15 cellular contexts compared by ENCODE assay signal in the genomic region with DNA sequence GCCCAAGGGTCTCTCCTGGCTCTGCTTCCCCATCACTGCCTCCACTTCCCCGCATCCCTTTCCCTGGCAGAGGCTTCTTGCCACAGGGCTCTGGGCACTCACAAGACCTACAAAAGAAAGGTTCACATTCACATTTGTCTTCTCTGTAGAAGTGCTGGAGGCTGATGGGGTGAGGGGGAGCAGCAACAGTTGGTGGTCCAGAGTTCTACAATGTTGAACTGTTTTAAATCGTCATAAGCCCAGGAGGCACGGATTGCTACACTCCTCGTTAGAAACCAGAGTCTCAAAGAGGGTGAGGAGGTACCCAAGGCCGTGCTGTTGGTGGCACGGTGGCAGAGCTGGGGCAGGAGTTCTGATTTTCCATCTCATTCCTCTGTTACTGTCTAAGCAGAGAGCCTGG. TPM values are rescaled to one million over a fixed set of nuclear protein-coding genes. Genes with fewer than 3 reads are reported as not detected.
DNase-seq lines count a peak whose midpoint lies in the region; ATAC-seq and TF ChIP-seq lines count a peak whose summit lies in the region.
"Had no signal": no experiment of that assay in that cellular context is flagged by ENCODE, and none has a peak within 500 bp of the region (broad histone marks: within the 10 kb centered on the region; RNA-seq: fewer than 3 reads in every experiment).

No MANE protein-coding gene starts in this region.

- no peak for TF ChIP-seq POLR2A in prostate gland (IDR thresholded peaks at IDR 0.05)

- no peak overlapping the region for H4K91ac ChIP-seq in mesenchymal stem cell (ENCODE audit: low read length)

- ATAC-seq in GM23338: no peak
- no peak for ATAC-seq in T-helper 17 cell

- no peak overlapping the region for H3K23ac ChIP-seq in mesenchymal stem cell (ENCODE audit: low read length in 2 of 2)

- peaks cover 56% of the 10 kb centered on the region for H3K27me3 Mint-ChIP-seq in GM23338 (ENCODE audit: insufficient read depth, low read depth, poor library complexity)
- H3K27me3 Mint-ChIP-seq in T-helper 17 cell: peaks cover 31% of the 10 kb centered on the region

- H3K27ac ChIP-seq in GM23338 (ENCODE audit: low read depth): no peak overlapping the region
- peak overlapping the region; percentile 28 for H3K27ac ChIP-seq in KOPT-K1 (ENCODE audit: low read depth, low read length, poor library complexity, severe bottlenecking)
- H3K27ac ChIP-seq in mesenchymal stem cell (ENCODE audit: low read length, poor library complexity, severe bottlenecking): no peak overlapping the region
- no peak overlapping the region for H3K27ac ChIP-seq in prostate gland
- H3K27ac ChIP-seq: C4-2B, SJSA1 had no signal

- H2BK5ac ChIP-seq in mesenchymal stem cell (ENCODE audit: low read depth, low read length, poor library complexity, severe bottlenecking): no peak overlapping the region

- H2BK12ac ChIP-seq in mesenchymal stem cell (ENCODE audit: low read length in 2 of 2): peak overlapping the region in 1 of 2 experiments; percentile 15

- H3K4ac ChIP-seq in mesenchymal stem cell (ENCODE audit: low read depth in 1 of 2, low read length in 2 of 2): no peak overlapping the region

- H3K18ac ChIP-seq in mesenchymal stem cell (ENCODE audit: low read depth in 1 of 2, low read length in 2 of 2): no peak overlapping the region

- 0 out of 2 replicates have a peak, but pooled peaks cover 3% of the 10 kb centered on the region for H4K20me1 ChIP-seq in GM23338 (replicated peaks; ENCODE audit: insufficient read depth)

- peak overlapping the region; percentile 26 for H2BK15ac ChIP-seq in mesenchymal stem cell (ENCODE audit: low read depth, poor library complexity, severe bottlenecking)

- no peak overlapping the region for H3K9ac ChIP-seq in mesenchymal stem cell (ENCODE audit: low read length)

- H3K27ac Mint-ChIP-seq in GM23338: no peak overlapping the region
- peak overlapping the region; percentile 67 for H3K27ac Mint-ChIP-seq in T-helper 17 cell

- H3K27me3 ChIP-seq in GM23338 (ENCODE audit: insufficient read depth) (peaks cover 79% of the 10 kb centered on the region), mesenchymal stem cell (ENCODE audit: control insufficient read depth in 1 of 2, insufficient read depth in 1 of 2, low read length in 2 of 2) (peaks cover 31 to 39% of the 10 kb centered on the region in 2 experiments), prostate gland (replicated peaks; ENCODE audit: insufficient read depth) (no peaks in the 10 kb centered on the region)
- H3K27me3 ChIP-seq: SJSA1 had no signal

- no peaks in the 10 kb centered on the region for H3K79me2 ChIP-seq in GM23338 (replicated peaks; ENCODE audit: insufficient read depth)

- no peaks in the 10 kb centered on the region for H3K79me1 ChIP-seq in mesenchymal stem cell (replicated peaks; ENCODE audit: low read length, poor library complexity, severe bottlenecking)

- no peak overlapping the region for H4K8ac ChIP-seq in mesenchymal stem cell (ENCODE audit: low read length)

- DNase-seq in GM23338 (ENCODE audit: low spot score) (no peak), T-helper 17 cell (no peak), mesenchymal stem cell (no peak), NCI-H187 treated with DMSO at 0.1 percent for 48 hours (lab: John Stamatoyannopoulos, UW) (no peak), prostate gland (ENCODE audit: low spot score) (no peak)
- DNase-seq in activated CD8-positive, alpha-beta memory T cell treated with anti-CD3 and anti-CD28 coated beads for 24 hours: no peak
- DNase-seq: ACHN; Karpas-422; NCI-H1105; NCI-H2081 treated with DMSO at 0.1 percent for 48 hours; NCI-H748 treated with DMSO at 0.1 percent for 48 hours; NK-92 treated with Interleukin-12 subunit alpha and Interleukin-12 subunit beta, amount 100 ng/mL, for 24 hours had no signal

- no peak overlapping the region for H3K14ac ChIP-seq in mesenchymal stem cell (ENCODE audit: low read length in 2 of 2)

- no peaks in the 10 kb centered on the region for H3K9me3 ChIP-seq in KOPT-K1 (ENCODE audit: insufficient read depth, low read length, poor library complexity, severe bottlenecking)
- H3K9me3 ChIP-seq in T-helper 17 cell (ENCODE audit: control insufficient read depth, low read length, poor library complexity, severe bottlenecking): no peaks in the 10 kb centered on the region
- no peaks in the 10 kb centered on the region for H3K9me3 ChIP-seq in mesenchymal stem cell (ENCODE audit: control insufficient read depth, low read length)
- H3K9me3 ChIP-seq in prostate gland: no peaks in the 10 kb centered on the region
- H3K9me3 ChIP-seq: SJSA1 had no signal

- H3K4me1 ChIP-seq in GM23338 (ENCODE audit: insufficient read depth) (peaks cover 20% of the 10 kb centered on the region), mesenchymal stem cell (ENCODE audit: control insufficient read depth, insufficient read depth, low read depth, low read length) (peaks cover 9% of the 10 kb centered on the region), prostate gland (replicated peaks) (no peaks in the 10 kb centered on the region)

- TF ChIP-seq CTCF in GM23338 (conservative IDR thresholded peaks at IDR 0.05; ENCODE audit: low read depth in 2 of 2): no peak
- no peak for TF ChIP-seq CTCF in prostate gland (IDR thresholded peaks at IDR 0.05)

- H2AFZ ChIP-seq in GM23338: no peak overlapping the region
- H2AFZ ChIP-seq in mesenchymal stem cell (ENCODE audit: low read depth, low read length): no peak overlapping the region

- H3K4me3 Mint-ChIP-seq in GM23338: no peak overlapping the region
- no peak overlapping the region for H3K4me3 Mint-ChIP-seq in T-helper 17 cell

- no peaks in the 10 kb centered on the region for H3K36me3 ChIP-seq in GM23338 (ENCODE audit: insufficient read depth)
- no peaks in the 10 kb centered on the region for H3K36me3 ChIP-seq in KOPT-K1 (ENCODE audit: insufficient read depth, low read length)
- no peaks in the 10 kb centered on the region for H3K36me3 ChIP-seq in mesenchymal stem cell (ENCODE audit: control insufficient read depth in 1 of 2, insufficient read depth in 2 of 2, low read depth in 1 of 2, low read length in 2 of 2)
- H3K36me3 ChIP-seq in prostate gland: no peaks in the 10 kb centered on the region
- H3K36me3 ChIP-seq: SJSA1 had no signal

- peak overlapping the region; percentile 46 for H3K4me2 ChIP-seq in GM23338
- no peak overlapping the region for H3K4me2 ChIP-seq in mesenchymal stem cell (ENCODE audit: low read length, poor library complexity, severe bottlenecking)

- H2AK5ac ChIP-seq in mesenchymal stem cell (ENCODE audit: low read length, severe bottlenecking): no peak overlapping the region

- H3F3A ChIP-seq in GM23338 (replicated peaks; ENCODE audit: low read depth): no peaks in the 10 kb centered on the region; the same call in 1 of the 2 replicates

- no peaks in the 10 kb centered on the region for H3K9me3 Mint-ChIP-seq in GM23338

- intact Hi-C loops in prostate gland (cut with DNase I): no loop called here

- H3K4me1 Mint-ChIP-seq in GM23338 (peaks cover 40% of the 10 kb centered on the region), T-helper 17 cell (peaks cover 24% of the 10 kb centered on the region)

- H3K36me3 Mint-ChIP-seq in GM23338 (ENCODE audit: low read depth): no peaks in the 10 kb centered on the region
- H3K36me3 Mint-ChIP-seq in T-helper 17 cell (ENCODE audit: low read depth): peaks cover 3% of the 10 kb centered on the region

- H2BK120ac ChIP-seq in mesenchymal stem cell (ENCODE audit: low read depth, low read length): no peak overlapping the region

- H3K9me2 ChIP-seq in GM23338 (ENCODE audit: insufficient read depth): no peaks in the 10 kb centered on the region

- WGBS in mesenchymal stem cell: 72% methylated on average over 3 of the region's 6 CpGs
- 84% methylated on average over 6 of the region's 6 CpGs for WGBS in prostate gland

- no peak overlapping the region for H3K4me3 ChIP-seq in GM23338
- H3K4me3 ChIP-seq in mesenchymal stem cell (ENCODE audit: insufficient read depth in 1 of 2, low read depth in 1 of 2, low read length in 2 of 2): no peak overlapping the region
- H3K4me3 ChIP-seq in prostate gland: no peak overlapping the region
- H3K4me3 ChIP-seq: SJSA1 had no signal

RNA-seq across cellular contexts. Expression of gene RAI1, which starts 5.8 kb away (rescaled TPM):
- total RNA-seq in GM23338 (2014; rRNA removed; shearing (Covaris generic)): 0.87 and 2.1 TPM in 2 replicates
- polyA plus RNA-seq in GM23338 (2016; fragmentation: Nextera tagmentation; extraction: Ambion mirVana): 0.75 and 0.89 TPM in 2 replicates
- total RNA-seq in T-helper 17 cell (10 to 100 TPM; 18.4 to 18.6 TPM), prostate gland (10 to 100 TPM; 69.2 to 71.0 TPM)
- polyA plus RNA-seq in mesenchymal stem cell (2013, experiment 1 of 2): 24.1 TPM
- polyA plus RNA-seq in mesenchymal stem cell (2013, experiment 2 of 2): 22.8 TPM
